In genomic region chr3:67790043-67790442, GRCh38 we compare ENCODE assay signal across 8 cellular contexts.
DNase-seq lines count a peak whose midpoint lies in the region; ATAC-seq and TF ChIP-seq lines count a peak whose summit lies in the region.

No MANE protein-coding gene starts in this region.

- DNase-seq in GDM1 (lab: John Stamatoyannopoulos, UW) (peak; percentile 31), KG1 (lab: John Stamatoyannopoulos, UW) (peak; percentile 5), chondrocyte (ENCODE audit: low spot score) (no peak), mesothelial cell of epicardium (ENCODE audit: low spot score in 2 of 2, unreplicated experiment in 2 of 2) (no peak), lower leg skin (ENCODE audit: low spot score in 2 of 2) (no peak)
- peak in 3 of 4 experiments; percentile 16 to 42 (median 19) for DNase-seq in activated CD4-positive, CD25-positive, alpha-beta regulatory T cell (lab: John Stamatoyannopoulos, UW)
- DNase-seq in stimulated activated naive B cell treated with anti-CD40 and anti-IgM and Interleukin-4, amounts not matched to agents 10 μg/mL and 1 μg/mL and 100 μg/mL, for 72 hours, result peak; percentile 6

- intact Hi-C loops in lower leg skin (cut with DNase I; ENCODE audit: low total_unique reads), result no loop called here

- H3K4me1 Mint-ChIP-seq in chondrocyte (ENCODE audit: low read depth) (no peaks in the 10 kb centered on the region), mesothelial cell of epicardium (peaks cover 3% of the 10 kb centered on the region)
- H3K4me1 Mint-ChIP-seq in stimulated activated naive B cell treated with anti-CD40 and anti-IgM and Interleukin-4, amounts not matched to agents 10 μg/mL and 1 μg/mL and 100 μg/mL, for 72 hours, result peaks cover 0 to 3% of the 10 kb centered on the region in 2 donors

- no peak overlapping the region for H3K27ac Mint-ChIP-seq in chondrocyte (ENCODE audit: unreplicated experiment)
- H3K27ac Mint-ChIP-seq in mesothelial cell of epicardium, result no peak overlapping the region
- H3K27ac Mint-ChIP-seq in stimulated activated naive B cell treated with anti-CD40 and anti-IgM and Interleukin-4, amounts not matched to agents 10 μg/mL and 1 μg/mL and 100 μg/mL, for 72 hours, result no peak overlapping the region

- H3K36me3 Mint-ChIP-seq in chondrocyte (ENCODE audit: low read depth) (peaks cover 2% of the 10 kb centered on the region), mesothelial cell of epicardium (peaks cover 6% of the 10 kb centered on the region)
- peaks cover 2 to 7% of the 10 kb centered on the region in 2 donors for H3K36me3 Mint-ChIP-seq in stimulated activated naive B cell treated with anti-CD40 and anti-IgM and Interleukin-4, amounts not matched to agents 10 μg/mL and 1 μg/mL and 100 μg/mL, for 72 hours

- H3K27me3 Mint-ChIP-seq in chondrocyte (ENCODE audit: low read depth) (peaks cover 12% of the 10 kb centered on the region), mesothelial cell of epicardium (ENCODE audit: low read depth) (no peaks in the 10 kb centered on the region)
- H3K27me3 Mint-ChIP-seq in stimulated activated naive B cell treated with anti-CD40 and anti-IgM and Interleukin-4, amounts not matched to agents 10 μg/mL and 1 μg/mL and 100 μg/mL, for 72 hours, result peaks cover 9 to 19% of the 10 kb centered on the region in 2 donors

- no peak for TF ChIP-seq POLR2A in lower leg skin (IDR thresholded peaks at IDR 0.05)

- 31 to 54% methylated on average over 2 of the region's 2 CpGs for WGBS in lower leg skin, 2 donors

- no peak overlapping the region for H3K4me3 ChIP-seq in lower leg skin (ENCODE audit: low read depth, poor library complexity, severe bottlenecking)

- H3K9me3 Mint-ChIP-seq in chondrocyte (ENCODE audit: low read depth) (peaks cover 14% of the 10 kb centered on the region), mesothelial cell of epicardium (peaks cover 14% of the 10 kb centered on the region)
- peaks cover 5 to 13% of the 10 kb centered on the region in 2 donors for H3K9me3 Mint-ChIP-seq in stimulated activated naive B cell treated with anti-CD40 and anti-IgM and Interleukin-4, amounts not matched to agents 10 μg/mL and 1 μg/mL and 100 μg/mL, for 72 hours

- TF ChIP-seq CTCF in chondrocyte (IDR thresholded peaks at IDR 0.05) (peak; percentile 80), mesothelial cell of epicardium (IDR thresholded peaks at IDR 0.05; ENCODE audit: unreplicated experiment) (peak; percentile 24), lower leg skin (IDR thresholded peaks at IDR 0.05) (no peak)

- no peak overlapping the region for H3K4me3 Mint-ChIP-seq in chondrocyte (ENCODE audit: unreplicated experiment)
- H3K4me3 Mint-ChIP-seq in mesothelial cell of epicardium, result no peak overlapping the region
- no peak overlapping the region for H3K4me3 Mint-ChIP-seq in stimulated activated naive B cell treated with anti-CD40 and anti-IgM and Interleukin-4, amounts not matched to agents 10 μg/mL and 1 μg/mL and 100 μg/mL, for 72 hours

- peak; percentile 90 for ATAC-seq in GM21619 (IDR thresholded peaks at IDR 0.05; ENCODE audit: unreplicated experiment)
- ATAC-seq in stimulated activated naive B cell treated with anti-CD40 and anti-IgM and Interleukin-4, amounts not matched to agents 10 μg/mL and 1 μg/mL and 100 μg/mL, for 72 hours (replicated peaks), result peak; percentile 81 to 89

Comparison
In these comparisons a context has a peak if more than half of its experiments do, and no peak if none do; other contexts are left out.
1. DNase-seq: peak in GDM1 (single experiment), KG1 (single experiment), activated CD4-positive, CD25-positive, alpha-beta regulatory T cell (3 of 4) and stimulated activated naive B cell treated with anti-CD40 and anti-IgM and Interleukin-4, amounts not matched to agents 10 μg/mL and 1 μg/mL and 100 μg/mL, for 72 hours (single experiment); none in chondrocyte (single experiment), mesothelial cell of epicardium (0 of 2) and lower leg skin (0 of 2).
2. CTCF ChIP-seq: peak in chondrocyte (single experiment) and mesothelial cell of epicardium (single experiment); none in lower leg skin (0 of 3).